ENCODE assay signal across 13 cellular contexts in genomic region chr11:316891-317291, GRCh38. TPM values are rescaled to one million over a fixed set of nuclear protein-coding genes. Genes with fewer than 3 reads are reported as not detected.
DNase-seq lines count a peak whose midpoint lies in the region; ATAC-seq, FAIRE-seq and TF ChIP-seq lines count a peak whose summit lies in the region.
"Had no signal": no experiment of that assay in that cellular context is flagged by ENCODE, and none has a peak within 500 bp of the region (broad histone marks: within the 10 kb centered on the region; RNA-seq: fewer than 3 reads in every experiment).

No MANE protein-coding gene starts in this region.

- H3K79me2 ChIP-seq in osteoblast (ENCODE audit: insufficient read depth, low read length) = peaks cover 14% of the 10 kb centered on the region

- H2AFZ ChIP-seq in osteoblast (ENCODE audit: low read length) = no peak overlapping the region

- no peak for ATAC-seq in HG03521 (IDR thresholded peaks at IDR 0.05; ENCODE audit: unreplicated experiment)

- DNase-seq in Caco-2 (no peak), Peyer's patch (no peak), epidermal melanocyte (ENCODE audit: insufficient read length, low spot score) (peak; percentile 5), osteoblast (ENCODE audit: insufficient read length, low spot score, missing footprints) (peak; percentile 67), cortex of kidney (lab: John Stamatoyannopoulos, UW) (no peak), D721Med (ENCODE audit: insufficient read length, low spot score) (no peak), SHP77 (lab: John Stamatoyannopoulos, UW) (no peak)
- DNase-seq: NCI-H446 had no signal

- no peaks in the 10 kb centered on the region for H3K36me3 Mint-ChIP-seq in Caco-2 (ENCODE audit: insufficient read depth, unreplicated experiment)

- CTCF ChIA-PET in Caco-2 (lab: Charles Lee) = interaction anchor here (0.6 to 3.0 kb wide), 4 partner anchors 11 to 131 kb away, joined by 3 to 15 read pairs (median 4); partner anchors contain the start of gene IFITM5

- TF ChIP-seq CTCF in Caco-2 (IDR thresholded peaks at IDR 0.05; ENCODE audit: insufficient read depth in 1 of 2, low read depth in 1 of 2, low read length in 1 of 2, severe bottlenecking in 1 of 2, unreplicated experiment in 1 of 2) (no peak), Peyer's patch (IDR thresholded peaks at IDR 0.05) (no peak), osteoblast (IDR thresholded peaks at IDR 0.05; ENCODE audit: extremely low read depth, low read depth, low read length) (no peak), D721Med (IDR thresholded peaks at IDR 0.05; ENCODE audit: insufficient read depth, missing control alignments) (no peak)

- TF ChIP-seq POLR2A in Peyer's patch (IDR thresholded peaks at IDR 0.05) = no peak

- POLR2A ChIA-PET in Caco-2 (lab: Charles Lee) = no interaction called here

- no peaks in the 10 kb centered on the region for H3K9me3 Mint-ChIP-seq in Caco-2 (ENCODE audit: unreplicated experiment)

- intact Hi-C loops in Caco-2 (cut with micrococcal nuclease; ENCODE audit: unreplicated experiment) = no loop called here

- peak overlapping the region; percentile 36 for H3K4me3 Mint-ChIP-seq in Caco-2 (ENCODE audit: unreplicated experiment)

- H3K36me3 ChIP-seq in Caco-2 (ENCODE audit: control insufficient read depth, insufficient read depth, low read length) = no peaks in the 10 kb centered on the region
- H3K36me3 ChIP-seq in Peyer's patch = no peaks in the 10 kb centered on the region
- no peaks in the 10 kb centered on the region for H3K36me3 ChIP-seq in osteoblast (ENCODE audit: insufficient read depth, low read length)

- H3K27ac ChIP-seq in Peyer's patch (peak overlapping the region; percentile 83 to 94 (median 90)), osteoblast (ENCODE audit: low read depth, low read length) (no peak overlapping the region)
- H3K27ac ChIP-seq: HL-60 had no signal

- H4K20me1 ChIP-seq in osteoblast (ENCODE audit: insufficient read depth, low read length) = peaks cover 3% of the 10 kb centered on the region

- H3K27me3 ChIP-seq in Caco-2 (replicated peaks; ENCODE audit: control insufficient read depth, insufficient read depth, low read length) (no peaks in the 10 kb centered on the region), Peyer's patch (no peaks in the 10 kb centered on the region), osteoblast (ENCODE audit: insufficient read depth, low read length) (peaks cover 27% of the 10 kb centered on the region)

- H3K27me3 Mint-ChIP-seq in Caco-2 (ENCODE audit: insufficient read depth, unreplicated experiment) = no peaks in the 10 kb centered on the region

- H3K4me3 ChIP-seq in Caco-2 (ENCODE audit: low read depth, low read length) (no peak overlapping the region), Peyer's patch (peak overlapping the region in 3 of 4 donors; percentile 48 to 66 (median 60)), osteoblast (ENCODE audit: insufficient read depth, low read length) (no peak overlapping the region)

- H3K4me1 ChIP-seq in Caco-2 (peaks cover 9% of the 10 kb centered on the region), Peyer's patch (peaks cover 0 to 46% (median 18%) of the 10 kb centered on the region in 4 donors), osteoblast (ENCODE audit: insufficient read depth, low read length) (peaks cover 14% of the 10 kb centered on the region)

- no peak for FAIRE-seq in D721Med (lab: Jason Lieb, UNC)
- FAIRE-seq: colon, TTC549 had no signal

- peak overlapping the region; percentile 44 for H3K4me2 ChIP-seq in osteoblast (ENCODE audit: insufficient read depth, low read length)

- BruUV-seq in Caco-2 (replicated peaks; lab: Mats Ljungman, UMichigan) = no TSS peak

- H3K27ac Mint-ChIP-seq in Caco-2 (ENCODE audit: unreplicated experiment) = no peak overlapping the region

- H3K4me1 Mint-ChIP-seq in Caco-2 (ENCODE audit: low read depth, unreplicated experiment) = peaks cover 19% of the 10 kb centered on the region

- H3K9me3 ChIP-seq in Caco-2 = no peaks in the 10 kb centered on the region
- no peaks in the 10 kb centered on the region for H3K9me3 ChIP-seq in Peyer's patch
- no peaks in the 10 kb centered on the region for H3K9me3 ChIP-seq in osteoblast (ENCODE audit: low read depth, low read length)

RNA-seq across cellular contexts. Expression of gene IFITM1, which starts 3.1 kb away (rescaled TPM):
- total RNA-seq in Caco-2 (2022) = 3.0 and 3.2 TPM in 2 replicates
- total RNA-seq in Peyer's patch = 100 to 1,000 TPM in 2 of 4 donors, 10 to 100 TPM in 2; 45.9 to 141 (median 89.6) TPM
- total RNA-seq in osteoblast = 48.6 and 64.4 TPM in 2 replicates

RNA-seq across cellular contexts. Expression of gene IFITM3, which starts 3.8 kb away (rescaled TPM):
- total RNA-seq in Caco-2 (2022) = 6.9 and 12.4 TPM in 2 replicates
- total RNA-seq in Peyer's patch = 100 to 1,000 TPM in 1 of 4 donors, 10 to 100 TPM in 3; 30.6 to 200 (median 84.7) TPM
- 98.4 and 116 TPM in 2 replicates for total RNA-seq in osteoblast

RNA-seq across cellular contexts. Expression of gene IFITM2, which starts 9.3 kb away (rescaled TPM):
- 7.0 and 7.3 TPM in 2 replicates for total RNA-seq in Caco-2 (2022)
- total RNA-seq in Peyer's patch = 10 to 100 TPM; 15.6 to 98.2 (median 46.0) TPM
- total RNA-seq in osteoblast = 54.5 and 105 TPM in 2 replicates

RNA-seq across cellular contexts. Expression of gene IFITM5, which starts 17.6 kb away (rescaled TPM):
- total RNA-seq in Caco-2 (2022) (not detected in 2 replicates), Peyer's patch (not detected), osteoblast (not detected in 2 replicates)
- total RNA-seq: lung microvascular endothelial cell had no signal

RNA-seq across cellular contexts. Expression of gene PGGHG, which starts 28.0 kb away (rescaled TPM):
- total RNA-seq in Caco-2 (2022) (59.6 and 66.5 TPM in 2 replicates), Peyer's patch (100 to 1,000 TPM in 3 of 4 donors, 10 to 100 TPM in 1; 94.2 to 385 (median 317) TPM), osteoblast (7.7 and 8.7 TPM in 2 replicates)

Comparison
In these comparisons a context has a peak if more than half of its experiments do, and no peak if none do; other contexts are left out.
1. DNase-seq: peak in epidermal melanocyte (single experiment) and osteoblast (single experiment); none in Caco-2 (0 of 2), Peyer's patch (0 of 3), cortex of kidney (single experiment), D721Med (single experiment) and SHP77 (0 of 2).
2. H3K4me3 ChIP-seq: peak in Peyer's patch (3 of 4); none in Caco-2 (single experiment) and osteoblast (single experiment).
3. RNA of gene IFITM1, which starts 3.1 kb away (total RNA-seq): 45.9 to 141 TPM in Peyer's patch and 48.6 to 64.4 TPM in osteoblast; 3.0 to 3.2 TPM in Caco-2; every median in the first group is over 10 times any median in the second.